1 cellular context compared by ENCODE assay signal in genomic region chr7:116028808-116029207, GRCh38.
TF ChIP-seq lines count a peak whose summit lies in the region.

No MANE protein-coding gene starts in this region.

TF ChIP-seq in HepG2, 621 proteins besides CTCF, POLR2A, EP300 and RAD21 (continued from another document):
- TF ChIP-seq, protein P1, sequence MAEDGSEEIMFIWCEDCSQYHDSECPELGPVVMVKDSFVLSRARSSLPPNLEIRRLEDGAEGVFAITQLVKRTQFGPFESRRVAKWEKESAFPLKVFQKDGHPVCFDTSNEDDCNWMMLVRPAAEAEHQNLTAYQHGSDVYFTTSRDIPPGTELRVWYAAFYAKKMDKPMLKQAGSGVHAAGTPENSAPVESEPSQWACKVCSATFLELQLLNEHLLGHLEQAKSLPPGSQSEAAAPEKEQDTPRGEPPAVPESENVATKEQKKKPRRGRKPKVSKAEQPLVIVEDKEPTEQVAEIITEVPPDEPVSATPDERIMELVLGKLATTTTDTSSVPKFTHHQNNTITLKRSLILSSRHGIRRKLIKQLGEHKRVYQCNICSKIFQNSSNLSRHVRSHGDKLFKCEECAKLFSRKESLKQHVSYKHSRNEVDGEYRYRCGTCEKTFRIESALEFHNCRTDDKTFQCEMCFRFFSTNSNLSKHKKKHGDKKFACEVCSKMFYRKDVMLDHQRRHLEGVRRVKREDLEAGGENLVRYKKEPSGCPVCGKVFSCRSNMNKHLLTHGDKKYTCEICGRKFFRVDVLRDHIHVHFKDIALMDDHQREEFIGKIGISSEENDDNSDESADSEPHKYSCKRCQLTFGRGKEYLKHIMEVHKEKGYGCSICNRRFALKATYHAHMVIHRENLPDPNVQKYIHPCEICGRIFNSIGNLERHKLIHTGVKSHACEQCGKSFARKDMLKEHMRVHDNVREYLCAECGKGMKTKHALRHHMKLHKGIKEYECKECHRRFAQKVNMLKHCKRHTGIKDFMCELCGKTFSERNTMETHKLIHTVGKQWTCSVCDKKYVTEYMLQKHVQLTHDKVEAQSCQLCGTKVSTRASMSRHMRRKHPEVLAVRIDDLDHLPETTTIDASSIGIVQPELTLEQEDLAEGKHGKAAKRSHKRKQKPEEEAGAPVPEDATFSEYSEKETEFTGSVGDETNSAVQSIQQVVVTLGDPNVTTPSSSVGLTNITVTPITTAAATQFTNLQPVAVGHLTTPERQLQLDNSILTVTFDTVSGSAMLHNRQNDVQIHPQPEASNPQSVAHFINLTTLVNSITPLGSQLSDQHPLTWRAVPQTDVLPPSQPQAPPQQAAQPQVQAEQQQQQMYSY (CRISPR knock-in tag; IDR thresholded peaks at IDR 0.05) = no peak
- no peak for TF ChIP-seq ADNP (CRISPR knock-in tag; IDR thresholded peaks at IDR 0.05)
- no peak for TF ChIP-seq ATF4 (CRISPR knock-in tag; IDR thresholded peaks at IDR 0.05)
- no peak for TF ChIP-seq SIX4 (CRISPR knock-in tag; IDR thresholded peaks at IDR 0.05)
- TF ChIP-seq, protein P2, sequence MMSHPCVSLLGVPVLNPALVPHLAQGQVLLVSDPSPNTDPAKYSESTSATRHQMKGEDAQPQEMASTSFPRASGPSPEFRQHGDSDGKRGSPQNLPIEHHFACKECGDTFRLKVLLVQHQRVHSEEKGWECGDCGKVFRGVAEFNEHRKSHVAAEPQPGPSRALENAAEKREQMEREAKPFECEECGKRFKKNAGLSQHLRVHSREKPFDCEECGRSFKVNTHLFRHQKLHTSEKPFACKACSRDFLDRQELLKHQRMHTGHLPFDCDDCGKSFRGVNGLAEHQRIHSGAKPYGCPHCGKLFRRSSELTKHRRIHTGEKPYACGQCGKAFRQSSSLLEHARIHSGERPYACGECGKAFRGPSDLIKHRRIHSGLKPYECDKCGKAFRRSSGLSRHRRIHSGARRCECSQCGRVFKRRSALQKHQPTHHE (CRISPR knock-in tag; IDR thresholded peaks at IDR 0.05; ENCODE audit: borderline replicate concordance) = no peak
